Comparison of ENCODE assay signal across 8 cellular contexts in genomic region chr1:212667223-212668139, GRCh38. TPM values are rescaled to one million over a fixed set of nuclear protein-coding genes. Genes with fewer than 3 reads are reported as not detected.
DNase-seq lines count a peak whose midpoint lies in the region; ATAC-seq and TF ChIP-seq lines count a peak whose summit lies in the region.

No MANE protein-coding gene starts in this region.

- no TSS peak for BruUV-seq in PC-9 (replicated peaks; lab: Mats Ljungman, UMichigan)

- in situ Hi-C loops in ACHN (cut with HindIII; ENCODE audit: low pct_ligation_motif_present, low pct_unique_long_range_greater_than_20kb, low sequenced_read_pairs) = no loop called here

- H3K27me3 ChIP-seq in GM23338 (ENCODE audit: insufficient read depth) (peaks cover 11% of the 10 kb centered on the region), PC-9 (ENCODE audit: insufficient read depth, low read depth) (no peaks in the 10 kb centered on the region)
- H3K27me3 ChIP-seq in naive thymus-derived CD4-positive, alpha-beta T cell (ENCODE audit: control insufficient read depth in 2 of 2, insufficient read depth in 2 of 2, low read length in 2 of 2) = no peaks in the 10 kb centered on the region

- H3K4me1 ChIP-seq in GM23338 (ENCODE audit: insufficient read depth) (peaks cover 18% of the 10 kb centered on the region), PC-9 (replicated peaks; ENCODE audit: insufficient read depth) (peaks cover 35% of the 10 kb centered on the region)
- peaks cover 0 to 6% of the 10 kb centered on the region in 2 donors for H3K4me1 ChIP-seq in naive thymus-derived CD4-positive, alpha-beta T cell (ENCODE audit: control insufficient read depth in 2 of 2, insufficient read depth in 2 of 2, low read length in 2 of 2)

- CTCF ChIA-PET in PC-9 (lab: Charles Lee) = interaction anchor here (0.5 kb wide), 1 partner anchor 110 kb away, joined by 3 read pairs; no protein-coding TSS in a partner anchor
- CTCF ChIA-PET in naive thymus-derived CD4-positive, alpha-beta T cell (lab: Charles Lee) = interaction anchor here (0.8 to 5.5 kb wide), 4 partner anchors 12 to 115 kb away, joined by 3 to 60 read pairs (median 9); no protein-coding TSS in a partner anchor

- H3K36me3 Mint-ChIP-seq in GM23338 (ENCODE audit: low read depth) (no peaks in the 10 kb centered on the region), endothelial cell (ENCODE audit: low read depth, unreplicated experiment) (no peaks in the 10 kb centered on the region)
- H3K36me3 Mint-ChIP-seq in naive thymus-derived CD4-positive, alpha-beta T cell = no peaks in the 10 kb centered on the region

- H2AFZ ChIP-seq in GM23338 (peak overlapping the region; percentile 14; the same call in 1 of the 2 replicates), PC-9 (no peak overlapping the region)

- H3K4me3 Mint-ChIP-seq in GM23338 (no peak overlapping the region), endothelial cell (ENCODE audit: unreplicated experiment) (no peak overlapping the region)
- no peak overlapping the region for H3K4me3 Mint-ChIP-seq in naive thymus-derived CD4-positive, alpha-beta T cell

- DNase-seq in ACHN (peak; percentile 78), GM23338 (ENCODE audit: low spot score) (peak; percentile 39), PC-9 (peak; percentile 70 to 96), endothelial cell (ENCODE audit: low spot score) (peak; percentile 28), NCI-H187 (lab: John Stamatoyannopoulos, UW) (no peak)
- DNase-seq in naive thymus-derived CD4-positive, alpha-beta T cell = no peak
- no peak for DNase-seq in activated effector memory CD4-positive, alpha-beta T cell treated with anti-CD3 and anti-CD28 coated beads, Interleukin-2, amount 50 U/mL, for 16 hours

- no peaks in the 10 kb centered on the region for H4K20me1 ChIP-seq in GM23338 (replicated peaks; ENCODE audit: insufficient read depth)
- no peaks in the 10 kb centered on the region for H4K20me1 ChIP-seq in PC-9 (ENCODE audit: insufficient read depth)

- H3F3A ChIP-seq in GM23338 (replicated peaks; ENCODE audit: low read depth) (no peaks in the 10 kb centered on the region), PC-9 (ENCODE audit: insufficient read depth, low read depth) (peaks cover 18% of the 10 kb centered on the region)

- no peaks in the 10 kb centered on the region for H3K36me3 ChIP-seq in GM23338 (ENCODE audit: insufficient read depth)
- H3K36me3 ChIP-seq in PC-9 (ENCODE audit: low read depth) = no peaks in the 10 kb centered on the region
- no peaks in the 10 kb centered on the region for H3K36me3 ChIP-seq in naive thymus-derived CD4-positive, alpha-beta T cell (ENCODE audit: control insufficient read depth in 2 of 3, insufficient read depth in 3 of 3, low read length in 3 of 3)

- H3K27me3 Mint-ChIP-seq in GM23338 (ENCODE audit: insufficient read depth, low read depth, poor library complexity) (peaks cover 13% of the 10 kb centered on the region), endothelial cell (ENCODE audit: unreplicated experiment) (peaks cover 2% of the 10 kb centered on the region)
- peaks cover 5 to 21% (median 17%) of the 10 kb centered on the region in 5 donors for H3K27me3 Mint-ChIP-seq in naive thymus-derived CD4-positive, alpha-beta T cell

- no peaks in the 10 kb centered on the region for H3K79me2 ChIP-seq in GM23338 (replicated peaks; ENCODE audit: insufficient read depth)
- no peaks in the 10 kb centered on the region for H3K79me2 ChIP-seq in PC-9 (ENCODE audit: low read depth)

- H3K9me3 Mint-ChIP-seq in GM23338 (no peaks in the 10 kb centered on the region), endothelial cell (ENCODE audit: unreplicated experiment) (no peaks in the 10 kb centered on the region)
- no peaks in the 10 kb centered on the region for H3K9me3 Mint-ChIP-seq in naive thymus-derived CD4-positive, alpha-beta T cell

- peaks cover 40% of the 10 kb centered on the region for H3K4me1 Mint-ChIP-seq in GM23338
- H3K4me1 Mint-ChIP-seq in endothelial cell (ENCODE audit: unreplicated experiment) = peaks cover 24% of the 10 kb centered on the region
- H3K4me1 Mint-ChIP-seq in naive thymus-derived CD4-positive, alpha-beta T cell = peaks cover 4 to 37% (median 5%) of the 10 kb centered on the region in 7 donors

- POLR2A ChIA-PET in PC-9 (lab: Charles Lee; ENCODE audit: unreplicated experiment) = interaction anchor here (0.6 to 1.7 kb wide), 2 partner anchors 59 to 620 kb away, joined by 4 to 16 read pairs; partner anchors contain the start of gene ATF3
- POLR2A ChIA-PET in naive thymus-derived CD4-positive, alpha-beta T cell (lab: Charles Lee) = no interaction called here

- H3K4me3 ChIP-seq in GM23338 (no peak overlapping the region), PC-9 (peak overlapping the region; percentile 6; the same call in 1 of the 2 replicates)
- H3K4me3 ChIP-seq in naive thymus-derived CD4-positive, alpha-beta T cell (ENCODE audit: low read length) = no peak overlapping the region

- H3K27ac Mint-ChIP-seq in GM23338 (no peak overlapping the region), endothelial cell (ENCODE audit: unreplicated experiment) (peak overlapping the region; percentile 87)
- H3K27ac Mint-ChIP-seq in naive thymus-derived CD4-positive, alpha-beta T cell = no peak overlapping the region

- TF ChIP-seq CTCF in GM23338 (conservative IDR thresholded peaks at IDR 0.05; ENCODE audit: low read depth in 2 of 2) (no peak), PC-9 (conservative IDR thresholded peaks at IDR 0.05) (no peak), endothelial cell (IDR thresholded peaks at IDR 0.05; ENCODE audit: unreplicated experiment) (no peak)

- no peaks in the 10 kb centered on the region for H3K9me2 ChIP-seq in GM23338 (ENCODE audit: insufficient read depth)
- H3K9me2 ChIP-seq in PC-9 (ENCODE audit: insufficient read depth) = no peaks in the 10 kb centered on the region

- intact Hi-C loops in PC-9 (cut with micrococcal nuclease; ENCODE audit: unreplicated experiment) = loop anchor here (1.0 to 5.0 kb wide), 4 partner anchors 31 to 210 kb away; partner anchors contain the start of genes ATF3 and BATF3
- intact Hi-C loops in naive thymus-derived CD4-positive, alpha-beta T cell (cut with micrococcal nuclease) = no loop called here

- H3K27ac ChIP-seq in GM23338 (ENCODE audit: low read depth) = no peak overlapping the region
- peak overlapping the region; percentile 30; the same call in 1 of the 2 replicates for H3K27ac ChIP-seq in PC-9
- no peak overlapping the region for H3K27ac ChIP-seq in naive thymus-derived CD4-positive, alpha-beta T cell (ENCODE audit: low read depth, low read length)

- H3K4me2 ChIP-seq in GM23338 (no peak overlapping the region), PC-9 (peak overlapping the region; percentile 56)

- ATAC-seq in GM23338 (no peak), GM21529 (IDR thresholded peaks at IDR 0.05; ENCODE audit: unreplicated experiment) (no peak)
- peak; percentile 22 for ATAC-seq in naive thymus-derived CD4-positive, alpha-beta T cell

- no peaks in the 10 kb centered on the region for H3K9me3 ChIP-seq in PC-9 (ENCODE audit: insufficient read depth, low read depth)
- H3K9me3 ChIP-seq in naive thymus-derived CD4-positive, alpha-beta T cell (ENCODE audit: control insufficient read depth in 2 of 3, low read length in 3 of 3) = no peaks in the 10 kb centered on the region

TF ChIP-seq in GM23338, 12 proteins besides CTCF, POLR2A, EP300 and RAD21 (continues in another document):
- TF ChIP-seq POLR2AphosphoS5 (IDR thresholded peaks at IDR 0.05; ENCODE audit: low read depth) (no peak), JUNB (IDR thresholded peaks at IDR 0.05; ENCODE audit: unreplicated experiment) (no peak), ETS1 (IDR thresholded peaks at IDR 0.05) (no peak), ZNF331 (CRISPR knock-in tag; IDR thresholded peaks at IDR 0.05; ENCODE audit: low read depth) (no peak), STAT1 (IDR thresholded peaks at IDR 0.05; ENCODE audit: unreplicated experiment) (no peak), EZH2phosphoT487 (IDR thresholded peaks at IDR 0.05; ENCODE audit: unreplicated experiment) (no peak), ZNF114 (CRISPR knock-in tag; IDR thresholded peaks at IDR 0.05) (no peak), EZH2 (IDR thresholded peaks at IDR 0.05; ENCODE audit: low read depth, unreplicated experiment) (no peak), NANOG (IDR thresholded peaks at IDR 0.05; ENCODE audit: borderline replicate concordance) (no peak)

RNA-seq across cellular contexts. Expression of gene BATF3, which starts 32.2 kb away (rescaled TPM):
- total RNA-seq in GM23338 (2014; rRNA removed; shearing (Covaris generic)) = 3.6 and 6.8 TPM in 2 replicates
- 7.8 and 8.6 TPM in 2 replicates for polyA plus RNA-seq in GM23338 (2016; fragmentation: Nextera tagmentation; extraction: Ambion mirVana)
- total RNA-seq in PC-9 (2021) (0.50 and 1.3 TPM in 2 replicates), endothelial cell (ENCODE audit: unreplicated experiment) (0.54 TPM)
- 10 to 100 TPM in 1 of 5 experiments, 1 to 10 TPM in 3, under 1 TPM in 1; 0.27 to 40.2 (median 1.2) TPM for total RNA-seq in naive thymus-derived CD4-positive, alpha-beta T cell
- under 1 TPM; 0.69 to 0.98 TPM for polyA plus RNA-seq in naive thymus-derived CD4-positive, alpha-beta T cell

RNA-seq across cellular contexts. Expression of gene ATF3, which starts 58.9 kb away (rescaled TPM):
- 17.2 and 19.3 TPM in 2 replicates for total RNA-seq in GM23338 (2014; rRNA removed; shearing (Covaris generic))
- 12.6 and 16.2 TPM in 2 replicates for polyA plus RNA-seq in GM23338 (2016; fragmentation: Nextera tagmentation; extraction: Ambion mirVana)
- total RNA-seq in PC-9 (2021) (10.2 and 10.8 TPM in 2 replicates), endothelial cell (ENCODE audit: unreplicated experiment) (1.8 TPM)
- 10 to 100 TPM in 3 of 5 experiments, under 1 TPM in 2; 0.57 to 83.4 (median 12.5) TPM for total RNA-seq in naive thymus-derived CD4-positive, alpha-beta T cell
- not detected for polyA plus RNA-seq in naive thymus-derived CD4-positive, alpha-beta T cell

Comparison
In these comparisons a context has a peak if more than half of its experiments do, and no peak if none do; other contexts are left out.
1. DNase-seq: peak in ACHN (single experiment), GM23338 (single experiment), PC-9 (2 of 2) and endothelial cell (single experiment); none in naive thymus-derived CD4-positive, alpha-beta T cell (0 of 9), activated effector memory CD4-positive, alpha-beta T cell treated with anti-CD3 and anti-CD28 coated beads, Interleukin-2, amount 50 U/mL, for 16 hours (single experiment) and NCI-H187 (0 of 2).